ENCODE assay signal across 28 cellular contexts in the genomic region with DNA sequence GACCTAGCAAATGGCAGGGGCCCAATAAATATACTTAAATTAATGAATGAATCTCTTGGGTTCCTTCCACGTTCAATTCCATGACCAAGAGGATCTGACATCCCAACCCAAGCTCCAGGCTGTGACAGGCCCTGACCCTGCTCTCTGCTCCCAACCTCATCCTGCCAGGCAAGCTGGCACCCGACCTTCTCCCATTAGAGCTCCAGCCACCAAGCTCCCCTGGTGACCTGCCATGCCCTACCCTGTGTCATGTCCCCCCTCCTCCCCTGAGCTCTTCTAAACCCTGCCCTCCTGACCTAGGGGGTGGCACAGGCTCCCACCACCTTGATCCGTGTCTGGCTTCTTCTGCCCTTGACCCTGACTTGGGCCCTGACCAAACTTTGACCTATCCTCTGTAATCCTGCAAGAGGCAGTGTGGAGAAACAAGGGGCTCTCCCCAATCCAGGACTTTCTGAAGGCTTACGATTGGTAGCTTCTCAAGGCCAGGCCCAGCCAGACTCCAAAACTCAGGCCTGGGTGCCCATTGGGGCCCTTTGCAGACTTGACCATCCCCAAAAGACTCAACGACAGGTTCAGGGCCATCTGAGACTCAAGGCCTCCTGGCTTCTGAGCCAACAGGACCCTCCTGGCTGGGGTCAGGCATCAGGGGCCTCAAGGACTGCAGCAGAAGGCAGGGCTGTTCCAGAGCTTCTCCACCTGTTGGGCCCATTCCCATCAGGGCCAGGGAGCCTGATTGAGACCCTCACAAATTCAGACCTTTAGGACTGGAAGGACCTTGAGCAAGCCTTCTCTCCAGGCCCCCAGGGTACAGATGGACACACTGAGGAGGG.
"Had no signal": no experiment of that assay in that cellular context is flagged by ENCODE, and none has a peak within 500 bp of the region (broad histone marks: within the 10 kb centered on the region; RNA-seq: fewer than 3 reads in every experiment).

No MANE protein-coding gene starts in this region.

- H3K4me1 Mint-ChIP-seq: activated CD4-positive, alpha-beta memory T cell treated with anti-CD3 and anti-CD28 coated beads, Interleukin-2, amount 10 ng/mL, durations not matched to agents 7 days and 5 days; activated naive CD4-positive, alpha-beta T cell treated with anti-CD3 and anti-CD28 coated beads, Interleukin-2, amount 10 ng/mL, durations not matched to agents 7 days and 5 days; activated naive CD8-positive, alpha-beta T cell treated with anti-CD3 and anti-CD28 coated beads, Interleukin-2, amount 50 U/mL, for 24 hours; IgD-negative memory B cell had no signal

- H3K9me3 Mint-ChIP-seq: activated CD4-positive, alpha-beta memory T cell treated with anti-CD3 and anti-CD28 coated beads, Interleukin-2, amount 10 ng/mL, durations not matched to agents 7 days and 5 days; activated naive CD4-positive, alpha-beta T cell treated with anti-CD3 and anti-CD28 coated beads, Interleukin-2, amount 10 ng/mL, durations not matched to agents 7 days and 5 days; activated naive CD8-positive, alpha-beta T cell treated with anti-CD3 and anti-CD28 coated beads, Interleukin-2, amount 50 U/mL, for 24 hours; activated T-cell treated with anti-CD3 and anti-CD28 coated beads, Interleukin-2, amount 50 U/mL, for 24 hours; activated T-helper 2 cell treated with anti-CD3 and anti-CD28 coated beads, Interferon-gamma antibody, Interleukin-2, Interleukin-4, amounts not matched to agents 10 μg/mL and 5 μg/mL and 100 μg/mL, durations not matched to agents 14 hours and 24 hours and 36 hours; IgD-negative memory B cell; T-helper 1 cell treated with Interleukin-12 subunit alpha and Interleukin-12 subunit beta and Interleukin-4 antibody, amounts not matched to agents 30 μg/mL and 1 μg/mL, for 36 hours; T-helper 2 cell treated with Interferon-gamma antibody and Interleukin-4, amounts not matched to agents 5 μg/mL and 100 μg/mL, for 36 hours had no signal

- ATAC-seq: activated CD4-positive, CD25-positive, alpha-beta regulatory T cell treated with anti-CD3 and anti-CD28 coated beads, Interleukin-2, amount 50 U/mL, for 24 hours; activated naive CD8-positive, alpha-beta T cell treated with anti-CD3 and anti-CD28 coated beads, Interleukin-2, amount 50 U/mL, for 24 hours; Panc1 had no signal

- H3K27ac Mint-ChIP-seq: activated CD4-positive, alpha-beta memory T cell treated with anti-CD3 and anti-CD28 coated beads, Interleukin-2, amount 10 ng/mL, durations not matched to agents 7 days and 5 days; activated naive CD4-positive, alpha-beta T cell treated with anti-CD3 and anti-CD28 coated beads, Interleukin-2, amount 10 ng/mL, durations not matched to agents 7 days and 5 days; activated naive CD8-positive, alpha-beta T cell; activated naive CD8-positive, alpha-beta T cell treated with anti-CD3 and anti-CD28 coated beads, Interleukin-2, amount 50 U/mL, for 24 hours; activated T-cell treated with anti-CD3 and anti-CD28 coated beads, Interleukin-2, amount 50 U/mL, for 24 hours; activated T-helper 2 cell treated with anti-CD3 and anti-CD28 coated beads, Interferon-gamma antibody, Interleukin-2, Interleukin-4, amounts not matched to agents 10 μg/mL and 5 μg/mL and 100 μg/mL, durations not matched to agents 14 hours and 24 hours and 36 hours; T-helper 1 cell treated with Interleukin-12 subunit alpha and Interleukin-12 subunit beta and Interleukin-4 antibody, amounts not matched to agents 30 μg/mL and 1 μg/mL, for 36 hours; T-helper 2 cell treated with Interferon-gamma antibody and Interleukin-4, amounts not matched to agents 5 μg/mL and 100 μg/mL, for 36 hours had no signal

- H3K9me3 ChIP-seq: SJSA1, SK-N-SH had no signal

- H3K4me3 Mint-ChIP-seq: activated CD4-positive, alpha-beta memory T cell treated with anti-CD3 and anti-CD28 coated beads, Interleukin-2, amount 10 ng/mL, durations not matched to agents 7 days and 5 days; activated naive CD4-positive, alpha-beta T cell treated with anti-CD3 and anti-CD28 coated beads, Interleukin-2, amount 10 ng/mL, durations not matched to agents 7 days and 5 days; activated naive CD8-positive, alpha-beta T cell; activated naive CD8-positive, alpha-beta T cell treated with anti-CD3 and anti-CD28 coated beads, Interleukin-2, amount 50 U/mL, for 24 hours; activated T-cell treated with anti-CD3 and anti-CD28 coated beads, Interleukin-2, amount 50 U/mL, for 24 hours; IgD-negative memory B cell; T-helper 1 cell treated with Interleukin-12 subunit alpha and Interleukin-12 subunit beta and Interleukin-4 antibody, amounts not matched to agents 30 μg/mL and 1 μg/mL, for 36 hours; T-helper 2 cell treated with Interferon-gamma antibody and Interleukin-4, amounts not matched to agents 5 μg/mL and 100 μg/mL, for 36 hours had no signal

- H3K27ac ChIP-seq: brain microvascular endothelial cell, SJSA1 had no signal

- DNase-seq: activated CD4-positive, alpha-beta memory T cell treated with anti-CD3 and anti-CD28 coated beads, Interleukin-2, amount 10 ng/mL, durations not matched to agents 7 days and 5 days; activated CD4-positive, alpha-beta T cell treated with anti-CD3 and anti-CD28 coated beads for 4 hours; activated CD8-positive, alpha-beta memory T cell treated with anti-CD3 and anti-CD28 coated beads for 24 hours; activated naive CD4-positive, alpha-beta T cell treated with anti-CD3 and anti-CD28 coated beads, Interleukin-2, amount 10 ng/mL, durations not matched to agents 7 days and 5 days; activated naive CD8-positive, alpha-beta T cell treated with anti-CD3 and anti-CD28 coated beads, Interleukin-2, amount 50 U/mL, for 24 hours; activated T-cell treated with anti-CD3 and anti-CD28 coated beads, Interleukin-2, amount 50 U/mL, for 24 hours; brain microvascular endothelial cell; central memory CD4-positive, alpha-beta T cell; Karpas-422; KBM-7; NCI-H1048; NCI-H1105 treated with DMSO at 0.1 percent for 48 hours; NCI-H1436; NCI-H1694 treated with DMSO at 0.1 percent for 48 hours; NCI-H2029; NCI-H345; NCI-H524 treated with DMSO at 0.1 percent for 48 hours; RPMI8226; SHP77 treated with DMSO at 0.1 percent for 48 hours; SK-N-SH had no signal

- H3K4me3 ChIP-seq: SJSA1 had no signal

- H3K4me1 ChIP-seq: SJSA1 had no signal

- H3K36me3 ChIP-seq: brain microvascular endothelial cell, SJSA1 had no signal

- H3K27me3 ChIP-seq: brain microvascular endothelial cell, SJSA1 had no signal
